In the genomic region with DNA sequence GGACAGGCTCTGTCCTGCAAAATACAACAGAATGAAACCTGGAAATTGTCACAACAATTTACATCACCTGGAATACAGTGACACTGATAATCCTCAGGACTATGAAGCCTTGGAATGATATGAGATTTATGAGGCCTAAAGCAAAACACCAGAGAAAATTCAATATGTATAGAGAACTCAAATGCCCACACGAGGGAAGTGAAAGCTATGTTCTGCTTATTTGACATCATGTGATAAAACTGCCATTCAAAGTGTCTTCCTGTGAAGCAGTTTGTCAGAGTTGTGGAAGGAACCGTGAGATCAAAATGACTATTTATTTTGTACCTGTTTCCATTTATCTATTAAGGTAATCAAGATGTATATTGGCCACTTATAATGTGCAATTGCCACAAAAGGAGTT, we compare ENCODE assay signal across 12 cellular contexts.
DNase-seq lines count a peak whose midpoint lies in the region; ATAC-seq, FAIRE-seq and TF ChIP-seq lines count a peak whose summit lies in the region.
"Had no signal": no experiment of that assay in that cellular context is flagged by ENCODE, and none has a peak within 500 bp of the region (broad histone marks: within the 10 kb centered on the region; RNA-seq: fewer than 3 reads in every experiment).

No MANE protein-coding gene starts in this region.

- no peak overlapping the region for H3K4me3 ChIP-seq in GM12878
- H3K4me3 ChIP-seq in mammary epithelial cell (replicated peaks in 1 of 3; ENCODE audit: insufficient read depth in 1 of 3, low read depth in 2 of 3, low read length in 3 of 3) = no peak overlapping the region
- H3K4me3 ChIP-seq: SK-N-MC had no signal

- ATAC-seq in GM18517 (IDR thresholded peaks at IDR 0.05; ENCODE audit: unreplicated experiment) (peak; percentile 73), GM21619 (IDR thresholded peaks at IDR 0.05; ENCODE audit: unreplicated experiment) (peak; percentile 74), HG03432 (IDR thresholded peaks at IDR 0.05; ENCODE audit: unreplicated experiment) (peak; percentile 77), GM12878 (peak; percentile 79)

- intact Hi-C loops in GM12878 (cut with micrococcal nuclease; ENCODE audit: unreplicated experiment) (no loop called here), mammary epithelial cell (cut with micrococcal nuclease) (no loop called here)

- FAIRE-seq in GM12878 (lab: Jason Lieb, UNC) = peak; percentile 23
- FAIRE-seq: colon had no signal

- CTCF ChIA-PET in GM12878 (lab: Yijun Ruan, JAX) = interaction anchor here (1.2 to 1.4 kb wide), 2 partner anchors 13 to 15 kb away, joined by 3 read pairs; no protein-coding TSS in a partner anchor
- CTCF ChIA-PET in mammary epithelial cell (lab: Charles Lee; ENCODE audit: low non-redundant PET) = no interaction called here

- H3K27me3 ChIP-seq in GM12878 (replicated peaks in 1 of 2; ENCODE audit: control insufficient read depth in 2 of 2, insufficient read depth in 2 of 2, low read length in 1 of 2) = no peaks in the 10 kb centered on the region
- no peaks in the 10 kb centered on the region for H3K27me3 ChIP-seq in mammary epithelial cell (ENCODE audit: insufficient read depth, low read length)

- POLR2A ChIA-PET in GM12878 (lab: Charles Lee) = no interaction called here

- peak overlapping the region; percentile 54 for H3K4me2 ChIP-seq in GM12878 (ENCODE audit: control insufficient read depth, insufficient read depth)
- H3K4me2 ChIP-seq in mammary epithelial cell (ENCODE audit: insufficient read depth, low read depth, low read length) = no peak overlapping the region

- no peaks in the 10 kb centered on the region for H3K4me1 Mint-ChIP-seq in nephron progenitor cell

- BruUV-seq in GM12878 (replicated peaks; lab: Mats Ljungman, UMichigan) (no TSS peak), mammary epithelial cell (replicated peaks; lab: Mats Ljungman, UMichigan) (no TSS peak)

- H3K27me3 Mint-ChIP-seq in nephron progenitor cell (ENCODE audit: low read depth, poor library complexity) = peaks cover 7% of the 10 kb centered on the region

- H2AFZ ChIP-seq in GM12878 (ENCODE audit: control insufficient read depth, low read depth, low read length) (peak overlapping the region; percentile 51), mammary epithelial cell (ENCODE audit: low read depth, low read length) (no peak overlapping the region)
- H2AFZ ChIP-seq: parathyroid adenoma had no signal

- no peaks in the 10 kb centered on the region for H3K79me2 ChIP-seq in GM12878 (ENCODE audit: control insufficient read depth, insufficient read depth, low read length)
- H3K79me2 ChIP-seq in mammary epithelial cell (ENCODE audit: insufficient read depth, low read length) = no peaks in the 10 kb centered on the region
- H3K79me2 ChIP-seq: parathyroid adenoma had no signal

- H3K9me3 ChIP-seq in GM12878 (replicated peaks; ENCODE audit: control insufficient read depth, insufficient read depth, low read length) (no peaks in the 10 kb centered on the region), mammary epithelial cell (replicated peaks; ENCODE audit: insufficient read depth, low read length) (no peaks in the 10 kb centered on the region)

- H4K20me1 ChIP-seq in GM12878 (ENCODE audit: control insufficient read depth, insufficient read depth) (no peaks in the 10 kb centered on the region), mammary epithelial cell (ENCODE audit: insufficient read depth, low read length) (no peaks in the 10 kb centered on the region)

- peak; percentile 20 for DNase-seq in GM12878 (ENCODE audit: low read depth, low spot score)
- DNase-seq in nephron progenitor cell = no peak
- no peak for DNase-seq in activated naive CD4-positive, alpha-beta T cell treated with Interleukin-2 at 50 U/mL for 16 hours
- DNase-seq in T-helper 9 cell = no peak
- DNase-seq in mammary epithelial cell = no peak
- DNase-seq: stimulated activated CD8-positive, alpha-beta memory T cell treated with anti-CD3 and anti-CD28 coated beads, Interleukin-4, amount 100 ng/mL, for 48 hours had no signal

- WGBS in GM12878 (ENCODE audit: insufficient coverage, insufficient replicate concordance, low lambda C conversion rate, missing lambda C conversion rate) = 0% methylated on average over 2 of the region's 2 CpGs
- 83% methylated on average over 2 of the region's 2 CpGs for WGBS in mammary epithelial cell (ENCODE audit: low coverage, missing lambda C conversion rate)

- in situ Hi-C loops in GM12878 (cut with MboI) (no loop called here), mammary epithelial cell (cut with MboI; ENCODE audit: low sequenced_read_pairs in 2 of 2) (no loop called here)

- H3K27ac Mint-ChIP-seq in nephron progenitor cell = no peak overlapping the region

- H3K36me3 ChIP-seq in GM12878 (ENCODE audit: control insufficient read depth in 2 of 2, insufficient read depth in 2 of 2, low read length in 1 of 2) (no peaks in the 10 kb centered on the region), mammary epithelial cell (ENCODE audit: insufficient read depth, low read length) (no peaks in the 10 kb centered on the region)

- H3K4me1 ChIP-seq in GM12878 (ENCODE audit: control insufficient read depth, insufficient read depth, low read length) (peaks cover 12% of the 10 kb centered on the region), mammary epithelial cell (ENCODE audit: insufficient read depth, low read length) (no peaks in the 10 kb centered on the region)
- H3K4me1 ChIP-seq: parathyroid adenoma had no signal

- no peaks in the 10 kb centered on the region for H3K9me3 Mint-ChIP-seq in nephron progenitor cell

- no peak for TF ChIP-seq CTCF in GM12878 (IDR thresholded peaks at IDR 0.05 in 2 of 3, conservative IDR thresholded peaks at IDR 0.05 in 1 of 3; ENCODE audit: control insufficient read depth in 2 of 3, extremely low read depth in 1 of 3, insufficient read depth in 1 of 3, low read depth in 3 of 3, low read length in 3 of 3)
- TF ChIP-seq CTCF in nephron progenitor cell (IDR thresholded peaks at IDR 0.05) = no peak
- TF ChIP-seq CTCF in mammary epithelial cell (conservative IDR thresholded peaks at IDR 0.05 in 1 of 2, IDR thresholded peaks at IDR 0.05 in 1 of 2; ENCODE audit: extremely low read depth in 1 of 2, insufficient read depth in 1 of 2, low read depth in 1 of 2, low read length in 2 of 2) = no peak

- no peak for TF ChIP-seq RAD21 in GM12878 (IDR thresholded peaks at IDR 0.05; ENCODE audit: insufficient read depth, low read depth, low read length)

- no peak overlapping the region for H3K4me3 Mint-ChIP-seq in nephron progenitor cell

- RAD21 ChIA-PET in GM12878 (lab: Charles Lee; ENCODE audit: unreplicated experiment) = interaction anchor here (0.6 kb wide), 1 partner anchor 193 kb away, joined by 3 read pairs; no protein-coding TSS in a partner anchor

- H3K36me3 Mint-ChIP-seq in nephron progenitor cell (ENCODE audit: low read depth) = no peaks in the 10 kb centered on the region

- H3K9ac ChIP-seq in GM12878 (ENCODE audit: control insufficient read depth, insufficient read depth, low read length) (no peak overlapping the region), mammary epithelial cell (ENCODE audit: insufficient read depth, low read length) (no peak overlapping the region)
- H3K9ac ChIP-seq: parathyroid adenoma had no signal

- no peak; a peak in 1 of 4 replicates for TF ChIP-seq EP300 in GM12878 (IDR thresholded peaks at IDR 0.05; ENCODE audit: borderline replicate concordance in 1 of 2, control insufficient read depth in 1 of 2, low read depth in 2 of 2, low read length in 2 of 2)

- dilution Hi-C loops in mammary epithelial cell (cut with HindIII; ENCODE audit: low sequenced_read_pairs) = no loop called here

- SMC1A ChIA-PET in GM12878 (lab: Charles Lee; ENCODE audit: uncharacterized antibody, unreplicated experiment) = no interaction called here

- no peak for TF ChIP-seq POLR2A in GM12878 (IDR thresholded peaks at IDR 0.05; ENCODE audit: low read depth, low read length)

- H3K27ac ChIP-seq in GM12878 (ENCODE audit: control insufficient read depth, insufficient read depth) (0 out of 2 replicates have a peak overlapping the region, but pooled peaks have one; percentile 24), mammary epithelial cell (ENCODE audit: insufficient read depth, low read depth, low read length) (no peak overlapping the region)
- H3K27ac ChIP-seq: parathyroid adenoma, SK-N-MC had no signal

TF ChIP-seq in GM12878, 131 proteins besides CTCF, POLR2A, EP300 and RAD21 (continues in another document):
- TF ChIP-seq SUZ12 (IDR thresholded peaks at IDR 0.05; ENCODE audit: unreplicated experiment) = no peak
- TF ChIP-seq, protein P1, sequence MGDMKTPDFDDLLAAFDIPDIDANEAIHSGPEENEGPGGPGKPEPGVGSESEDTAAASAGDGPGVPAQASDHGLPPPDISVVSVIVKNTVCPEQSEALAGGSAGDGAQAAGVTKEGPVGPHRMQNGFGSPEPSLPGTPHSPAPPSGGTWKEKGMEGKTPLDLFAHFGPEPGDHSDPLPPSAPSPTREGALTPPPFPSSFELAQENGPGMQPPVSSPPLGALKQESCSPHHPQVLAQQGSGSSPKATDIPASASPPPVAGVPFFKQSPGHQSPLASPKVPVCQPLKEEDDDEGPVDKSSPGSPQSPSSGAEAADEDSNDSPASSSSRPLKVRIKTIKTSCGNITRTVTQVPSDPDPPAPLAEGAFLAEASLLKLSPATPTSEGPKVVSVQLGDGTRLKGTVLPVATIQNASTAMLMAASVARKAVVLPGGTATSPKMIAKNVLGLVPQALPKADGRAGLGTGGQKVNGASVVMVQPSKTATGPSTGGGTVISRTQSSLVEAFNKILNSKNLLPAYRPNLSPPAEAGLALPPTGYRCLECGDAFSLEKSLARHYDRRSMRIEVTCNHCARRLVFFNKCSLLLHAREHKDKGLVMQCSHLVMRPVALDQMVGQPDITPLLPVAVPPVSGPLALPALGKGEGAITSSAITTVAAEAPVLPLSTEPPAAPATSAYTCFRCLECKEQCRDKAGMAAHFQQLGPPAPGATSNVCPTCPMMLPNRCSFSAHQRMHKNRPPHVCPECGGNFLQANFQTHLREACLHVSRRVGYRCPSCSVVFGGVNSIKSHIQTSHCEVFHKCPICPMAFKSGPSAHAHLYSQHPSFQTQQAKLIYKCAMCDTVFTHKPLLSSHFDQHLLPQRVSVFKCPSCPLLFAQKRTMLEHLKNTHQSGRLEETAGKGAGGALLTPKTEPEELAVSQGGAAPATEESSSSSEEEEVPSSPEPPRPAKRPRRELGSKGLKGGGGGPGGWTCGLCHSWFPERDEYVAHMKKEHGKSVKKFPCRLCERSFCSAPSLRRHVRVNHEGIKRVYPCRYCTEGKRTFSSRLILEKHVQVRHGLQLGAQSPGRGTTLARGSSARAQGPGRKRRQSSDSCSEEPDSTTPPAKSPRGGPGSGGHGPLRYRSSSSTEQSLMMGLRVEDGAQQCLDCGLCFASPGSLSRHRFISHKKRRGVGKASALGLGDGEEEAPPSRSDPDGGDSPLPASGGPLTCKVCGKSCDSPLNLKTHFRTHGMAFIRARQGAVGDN (IDR thresholded peaks at IDR 0.05) = 0 out of 2 replicates have a peak, but pooled peaks have one; percentile 21
- TF ChIP-seq ATF7 (IDR thresholded peaks at IDR 0.05; ENCODE audit: low read depth) = peak; percentile 34; the same call in 1 of the 2 replicates
